In genomic region chr19:3154957-3155736, GRCh38 we compare ENCODE assay signal across 8 cellular contexts. TPM values are rescaled to one million over a fixed set of nuclear protein-coding genes. Genes with fewer than 3 reads are reported as not detected.
DNase-seq lines count a peak whose midpoint lies in the region; ATAC-seq and TF ChIP-seq lines count a peak whose summit lies in the region.

No MANE protein-coding gene starts in this region.

- no peaks in the 10 kb centered on the region for H3K9me3 ChIP-seq in skeletal muscle satellite cell (replicated peaks; ENCODE audit: low read length)

- H3K36me3 ChIP-seq in skeletal muscle satellite cell (ENCODE audit: insufficient read depth, low read length) = no peaks in the 10 kb centered on the region

- TF ChIP-seq CTCF in fibroblast of villous mesenchyme (IDR thresholded peaks at IDR 0.05; ENCODE audit: insufficient read depth, low read depth, low read length) = no peak

- H3K4me2 ChIP-seq in skeletal muscle satellite cell (ENCODE audit: low read length) = peak overlapping the region; percentile 57

- ATAC-seq in HG02885 (IDR thresholded peaks at IDR 0.05; ENCODE audit: poor library complexity, unreplicated experiment) = no peak

- DNase-seq in DMS153 treated with DMSO at 0.1 percent for 48 hours (lab: John Stamatoyannopoulos, UW; ENCODE audit: unreplicated experiment) = peak; percentile 8
- peak; percentile 98 for DNase-seq in HCEC 1CT
- peak; percentile 92 for DNase-seq in OCI-M1 (lab: John Stamatoyannopoulos, UW)
- DNase-seq in activated T-cell treated with anti-CD3 and anti-CD28 coated beads, Interleukin-2, amount 50 U/mL, for 48 hours = peak; percentile 87 to 90
- peak; percentile 99 for DNase-seq in fibroblast of villous mesenchyme (ENCODE audit: low read depth)
- DNase-seq in NCI-H1092 (lab: John Stamatoyannopoulos, UW) = no peak

- H3K4me3 ChIP-seq in fibroblast of villous mesenchyme (ENCODE audit: low read depth, low read length) (peak overlapping the region; percentile 14), skeletal muscle satellite cell (ENCODE audit: low read length) (no peak overlapping the region)

- peaks cover 12% of the 10 kb centered on the region for H3K4me1 ChIP-seq in skeletal muscle satellite cell (ENCODE audit: control insufficient read depth, insufficient read depth, low read length)

- H3K27me3 ChIP-seq in skeletal muscle satellite cell (ENCODE audit: control insufficient read depth, insufficient read depth, low read length) = peaks cover 5% of the 10 kb centered on the region

- H3K9ac ChIP-seq in skeletal muscle satellite cell (ENCODE audit: low read depth, low read length) = peak overlapping the region; percentile 42

RNA-seq across cellular contexts. Expression of gene GNA15, which starts 19.3 kb away (rescaled TPM):
- under 0.01 and 0.32 TPM in 2 replicates for total RNA-seq in fibroblast of villous mesenchyme
- not detected in 2 replicates for total RNA-seq in skeletal muscle satellite cell (2012; rRNA removed)

RNA-seq across cellular contexts. Expression of gene S1PR4, which starts 23.4 kb away (rescaled TPM):
- total RNA-seq in fibroblast of villous mesenchyme = not detected in 2 replicates
- not detected in 2 replicates for total RNA-seq in skeletal muscle satellite cell (2012; rRNA removed)

RNA-seq across cellular contexts. Expression of gene NCLN, which starts 30.6 kb away (rescaled TPM):
- 52.7 and 55.1 TPM in 2 replicates for total RNA-seq in fibroblast of villous mesenchyme
- total RNA-seq in skeletal muscle satellite cell (2012; rRNA removed) = 76.8 and 97.6 TPM in 2 replicates
